Comparison of ENCODE assay signal across 1 cellular context in the genomic region with DNA sequence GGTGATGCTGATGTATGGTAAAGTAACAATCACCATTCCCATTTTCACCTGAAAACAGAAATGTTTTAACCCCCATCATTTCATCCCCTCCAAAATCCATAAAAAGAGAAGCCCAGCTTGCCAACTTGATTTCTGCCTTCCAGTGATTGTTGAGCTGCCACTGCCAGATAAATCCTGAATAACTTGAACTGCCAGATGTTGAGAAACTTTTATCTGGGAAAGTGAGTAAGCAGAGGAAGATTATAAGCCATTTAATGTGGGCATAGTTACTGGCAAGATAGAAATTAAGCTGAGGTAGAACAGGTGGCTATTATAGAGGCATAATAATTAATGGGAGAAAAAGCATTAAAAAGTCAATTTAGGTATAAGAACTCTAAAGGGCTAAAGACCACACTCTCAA.
TF ChIP-seq lines count a peak whose summit lies in the region.

No MANE protein-coding gene starts in this region.

TF ChIP-seq in GM23338, 12 proteins besides CTCF, POLR2A, EP300 and RAD21 (continued from another document):
- TF ChIP-seq, protein P1, sequence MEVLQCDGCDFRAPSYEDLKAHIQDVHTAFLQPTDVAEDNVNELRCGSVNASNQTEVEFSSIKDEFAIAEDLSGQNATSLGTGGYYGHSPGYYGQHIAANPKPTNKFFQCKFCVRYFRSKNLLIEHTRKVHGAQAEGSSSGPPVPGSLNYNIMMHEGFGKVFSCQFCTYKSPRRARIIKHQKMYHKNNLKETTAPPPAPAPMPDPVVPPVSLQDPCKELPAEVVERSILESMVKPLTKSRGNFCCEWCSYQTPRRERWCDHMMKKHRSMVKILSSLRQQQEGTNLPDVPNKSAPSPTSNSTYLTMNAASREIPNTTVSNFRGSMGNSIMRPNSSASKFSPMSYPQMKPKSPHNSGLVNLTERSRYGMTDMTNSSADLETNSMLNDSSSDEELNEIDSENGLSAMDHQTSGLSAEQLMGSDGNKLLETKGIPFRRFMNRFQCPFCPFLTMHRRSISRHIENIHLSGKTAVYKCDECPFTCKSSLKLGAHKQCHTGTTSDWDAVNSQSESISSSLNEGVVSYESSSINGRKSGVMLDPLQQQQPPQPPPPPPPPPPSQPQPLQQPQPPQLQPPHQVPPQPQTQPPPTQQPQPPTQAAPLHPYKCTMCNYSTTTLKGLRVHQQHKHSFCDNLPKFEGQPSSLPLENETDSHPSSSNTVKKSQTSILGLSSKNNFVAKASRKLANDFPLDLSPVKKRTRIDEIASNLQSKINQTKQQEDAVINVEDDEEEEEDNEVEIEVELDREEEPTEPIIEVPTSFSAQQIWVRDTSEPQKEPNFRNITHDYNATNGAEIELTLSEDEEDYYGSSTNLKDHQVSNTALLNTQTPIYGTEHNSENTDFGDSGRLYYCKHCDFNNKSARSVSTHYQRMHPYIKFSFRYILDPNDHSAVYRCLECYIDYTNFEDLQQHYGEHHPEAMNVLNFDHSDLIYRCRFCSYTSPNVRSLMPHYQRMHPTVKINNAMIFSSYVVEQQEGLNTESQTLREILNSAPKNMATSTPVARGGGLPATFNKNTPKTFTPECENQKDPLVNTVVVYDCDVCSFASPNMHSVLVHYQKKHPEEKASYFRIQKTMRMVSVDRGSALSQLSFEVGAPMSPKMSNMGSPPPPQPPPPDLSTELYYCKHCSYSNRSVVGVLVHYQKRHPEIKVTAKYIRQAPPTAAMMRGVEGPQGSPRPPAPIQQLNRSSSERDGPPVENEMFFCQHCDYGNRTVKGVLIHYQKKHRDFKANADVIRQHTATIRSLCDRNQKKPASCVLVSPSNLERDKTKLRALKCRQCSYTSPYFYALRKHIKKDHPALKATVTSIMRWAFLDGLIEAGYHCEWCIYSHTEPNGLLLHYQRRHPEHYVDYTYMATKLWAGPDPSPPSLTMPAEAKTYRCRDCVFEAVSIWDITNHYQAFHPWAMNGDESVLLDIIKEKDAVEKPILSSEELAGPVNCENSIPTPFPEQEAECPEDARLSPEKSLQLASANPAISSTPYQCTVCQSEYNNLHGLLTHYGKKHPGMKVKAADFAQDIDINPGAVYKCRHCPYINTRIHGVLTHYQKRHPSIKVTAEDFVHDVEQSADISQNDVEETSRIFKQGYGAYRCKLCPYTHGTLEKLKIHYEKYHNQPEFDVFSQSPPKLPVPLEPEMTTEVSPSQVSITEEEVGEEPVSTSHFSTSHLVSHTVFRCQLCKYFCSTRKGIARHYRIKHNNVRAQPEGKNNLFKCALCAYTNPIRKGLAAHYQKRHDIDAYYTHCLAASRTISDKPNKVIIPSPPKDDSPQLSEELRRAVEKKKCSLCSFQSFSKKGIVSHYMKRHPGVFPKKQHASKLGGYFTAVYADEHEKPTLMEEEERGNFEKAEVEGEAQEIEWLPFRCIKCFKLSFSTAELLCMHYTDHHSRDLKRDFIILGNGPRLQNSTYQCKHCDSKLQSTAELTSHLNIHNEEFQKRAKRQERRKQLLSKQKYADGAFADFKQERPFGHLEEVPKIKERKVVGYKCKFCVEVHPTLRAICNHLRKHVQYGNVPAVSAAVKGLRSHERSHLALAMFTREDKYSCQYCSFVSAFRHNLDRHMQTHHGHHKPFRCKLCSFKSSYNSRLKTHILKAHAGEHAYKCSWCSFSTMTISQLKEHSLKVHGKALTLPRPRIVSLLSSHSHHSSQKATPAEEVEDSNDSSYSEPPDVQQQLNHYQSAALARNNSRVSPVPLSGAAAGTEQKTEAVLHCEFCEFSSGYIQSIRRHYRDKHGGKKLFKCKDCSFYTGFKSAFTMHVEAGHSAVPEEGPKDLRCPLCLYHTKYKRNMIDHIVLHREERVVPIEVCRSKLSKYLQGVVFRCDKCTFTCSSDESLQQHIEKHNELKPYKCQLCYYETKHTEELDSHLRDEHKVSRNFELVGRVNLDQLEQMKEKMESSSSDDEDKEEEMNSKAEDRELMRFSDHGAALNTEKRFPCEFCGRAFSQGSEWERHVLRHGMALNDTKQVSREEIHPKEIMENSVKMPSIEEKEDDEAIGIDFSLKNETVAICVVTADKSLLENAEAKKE (CRISPR knock-in tag; IDR thresholded peaks at IDR 0.05), result no peak
- no peak for TF ChIP-seq ZNF114 (CRISPR knock-in tag; IDR thresholded peaks at IDR 0.05)
- TF ChIP-seq, protein P2, sequence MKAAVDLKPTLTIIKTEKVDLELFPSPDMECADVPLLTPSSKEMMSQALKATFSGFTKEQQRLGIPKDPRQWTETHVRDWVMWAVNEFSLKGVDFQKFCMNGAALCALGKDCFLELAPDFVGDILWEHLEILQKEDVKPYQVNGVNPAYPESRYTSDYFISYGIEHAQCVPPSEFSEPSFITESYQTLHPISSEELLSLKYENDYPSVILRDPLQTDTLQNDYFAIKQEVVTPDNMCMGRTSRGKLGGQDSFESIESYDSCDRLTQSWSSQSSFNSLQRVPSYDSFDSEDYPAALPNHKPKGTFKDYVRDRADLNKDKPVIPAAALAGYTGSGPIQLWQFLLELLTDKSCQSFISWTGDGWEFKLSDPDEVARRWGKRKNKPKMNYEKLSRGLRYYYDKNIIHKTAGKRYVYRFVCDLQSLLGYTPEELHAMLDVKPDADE (IDR thresholded peaks at IDR 0.05), result no peak
- no peak for TF ChIP-seq EZH2 (IDR thresholded peaks at IDR 0.05; ENCODE audit: low read depth, unreplicated experiment)
- no peak for TF ChIP-seq JUNB (IDR thresholded peaks at IDR 0.05; ENCODE audit: unreplicated experiment)
- no peak for TF ChIP-seq EZH2phosphoT487 (IDR thresholded peaks at IDR 0.05; ENCODE audit: unreplicated experiment)
